Comparison of ENCODE assay signal across 18 cellular contexts in the genomic region with DNA sequence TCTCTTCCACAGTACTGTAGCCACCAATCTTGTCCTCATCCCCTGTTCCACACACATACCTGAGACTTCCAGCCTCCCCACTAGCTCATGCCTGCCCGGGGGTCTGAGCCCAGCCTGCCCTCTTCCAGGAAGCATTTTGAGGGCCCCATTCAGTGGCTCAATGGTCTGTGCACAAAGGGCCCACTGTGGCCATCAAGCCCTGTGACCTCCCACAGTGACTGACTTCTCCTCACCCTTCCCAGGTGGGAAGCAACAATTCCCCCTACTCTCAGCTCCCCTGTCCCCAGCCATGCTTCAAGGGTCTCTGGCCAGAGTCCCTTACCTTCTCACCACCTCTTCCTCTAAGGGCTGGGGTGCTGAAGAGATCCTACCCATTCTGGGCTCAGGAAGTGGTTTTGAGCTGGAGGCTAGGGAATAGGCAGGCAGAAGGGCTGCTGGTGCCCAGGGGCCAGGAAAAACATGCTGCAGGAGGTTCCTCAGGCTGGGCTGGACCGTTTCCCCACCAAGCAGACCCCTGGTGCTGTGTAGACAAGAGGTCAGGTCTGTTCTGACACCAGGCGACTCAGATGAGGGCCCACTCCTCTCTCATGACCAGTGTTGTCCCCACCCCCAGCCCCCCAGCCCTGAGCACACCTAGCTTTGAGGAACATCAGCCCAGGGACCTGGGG. TPM values are rescaled to one million over a fixed set of nuclear protein-coding genes. Genes with fewer than 3 reads are reported as not detected.
"Had no signal": no experiment of that assay in that cellular context is flagged by ENCODE, and none has a peak within 500 bp of the region (broad histone marks: within the 10 kb centered on the region; RNA-seq: fewer than 3 reads in every experiment).

No MANE protein-coding gene starts in this region.

- H3K4me3 Mint-ChIP-seq: nephron progenitor cell; stimulated activated memory B cell treated with anti-CD40 and anti-IgM and Interleukin-4, amounts not matched to agents 10 μg/mL and 1 μg/mL and 100 μg/mL, for 72 hours; T-helper 2 cell treated with Interferon-gamma antibody and Interleukin-4, amounts not matched to agents 5 μg/mL and 100 μg/mL, for 36 hours had no signal

- H3K9me3 Mint-ChIP-seq: nephron progenitor cell; stimulated activated memory B cell treated with anti-CD40 and anti-IgM and Interleukin-4, amounts not matched to agents 10 μg/mL and 1 μg/mL and 100 μg/mL, for 72 hours; T-helper 2 cell treated with Interferon-gamma antibody and Interleukin-4, amounts not matched to agents 5 μg/mL and 100 μg/mL, for 36 hours had no signal

- H3K27ac Mint-ChIP-seq: immature natural killer cell; nephron progenitor cell; stimulated activated memory B cell treated with anti-CD40 and anti-IgM and Interleukin-4, amounts not matched to agents 10 μg/mL and 1 μg/mL and 100 μg/mL, for 72 hours; T-helper 2 cell treated with Interferon-gamma antibody and Interleukin-4, amounts not matched to agents 5 μg/mL and 100 μg/mL, for 36 hours had no signal

- H3K36me3 Mint-ChIP-seq: immature natural killer cell; stimulated activated memory B cell treated with anti-CD40 and anti-IgM and Interleukin-4, amounts not matched to agents 10 μg/mL and 1 μg/mL and 100 μg/mL, for 72 hours had no signal

- ATAC-seq: esophagus mucosa; gastrocnemius medialis; heart left ventricle; right cardiac atrium; stimulated activated memory B cell treated with anti-CD40 and anti-IgM and Interleukin-4, amounts not matched to agents 10 μg/mL and 1 μg/mL and 100 μg/mL, for 72 hours had no signal

- DNase-seq: activated CD4-positive, alpha-beta T cell treated with anti-CD3 and anti-CD28 coated beads, Interleukin-2, amount 50 U/mL, for 48 hours; activated naive CD4-positive, alpha-beta T cell treated with Interleukin-2 at 50 U/mL for 16 hours; activated T-cell treated with anti-CD3 and anti-CD28 coated beads for 4 hours; cortex of kidney; effector CD8-positive, alpha-beta T cell; immature natural killer cell; nephron progenitor cell; nucleus accumbens; right cardiac atrium; SK-N-SH; stimulated activated CD4-positive, alpha-beta T cell treated with anti-CD3 and anti-CD28 coated beads, Interleukin-4, amount 100 ng/mL, for 4 hours; thyroid gland had no signal

RNA-seq across cellular contexts. Expression of gene CFAP100, which starts 34.5 kb away (rescaled TPM):
- total RNA-seq: aorta, esophagus mucosa, gastrocnemius medialis, heart left ventricle, right cardiac atrium, thyroid gland had no signal
